8 cellular contexts compared by ENCODE assay signal in the genomic region with DNA sequence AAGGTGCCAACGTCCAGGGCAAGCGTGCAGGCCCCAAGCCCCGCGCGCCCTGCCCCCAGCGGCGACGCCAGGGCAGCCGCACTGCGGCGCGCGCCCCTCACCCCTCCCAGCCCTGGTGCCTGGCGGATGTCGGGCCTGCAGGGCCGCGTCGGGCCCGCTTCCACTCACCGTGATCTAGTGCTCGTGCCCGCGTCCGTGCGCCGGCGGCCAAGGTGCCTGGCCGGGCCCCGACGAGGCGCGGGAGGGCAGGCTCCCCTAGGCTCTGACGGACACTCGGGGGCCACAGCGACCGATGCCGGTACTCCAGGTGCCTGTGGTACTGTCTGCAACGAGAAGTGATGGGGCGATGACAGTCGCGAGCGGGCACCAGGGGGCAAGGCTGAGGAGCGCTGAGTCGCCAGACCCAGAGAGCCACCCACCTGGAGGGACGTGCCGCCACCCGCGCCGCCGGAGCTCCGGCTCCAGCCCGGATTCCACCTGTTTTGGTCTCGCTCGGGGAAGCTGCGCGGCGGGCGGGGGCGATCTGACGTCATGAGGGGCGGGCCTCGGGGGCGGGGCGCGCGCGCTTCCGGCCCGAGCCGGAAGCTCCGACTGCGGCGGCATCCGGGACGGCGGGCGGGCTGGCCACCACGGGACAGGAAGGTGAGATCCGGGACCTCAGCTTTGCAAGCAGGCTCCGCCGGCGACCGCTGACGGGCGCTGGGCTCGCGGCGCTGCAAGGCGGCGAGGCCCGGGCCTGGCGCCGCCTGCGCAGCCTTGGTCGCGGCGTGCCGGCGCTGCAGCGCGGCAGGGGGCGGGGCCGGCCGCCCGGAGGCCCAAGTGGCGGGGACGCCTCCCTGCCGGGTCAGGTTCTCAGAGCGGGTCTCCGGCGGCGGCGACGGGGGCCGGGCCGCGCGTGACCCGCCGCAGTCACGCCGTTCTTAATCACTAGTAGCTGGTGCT. TPM values are rescaled to one million over a fixed set of nuclear protein-coding genes. Genes with fewer than 3 reads are reported as not detected.
DNase-seq lines count a peak whose midpoint lies in the region; ATAC-seq and TF ChIP-seq lines count a peak whose summit lies in the region.

A gene with protein sequence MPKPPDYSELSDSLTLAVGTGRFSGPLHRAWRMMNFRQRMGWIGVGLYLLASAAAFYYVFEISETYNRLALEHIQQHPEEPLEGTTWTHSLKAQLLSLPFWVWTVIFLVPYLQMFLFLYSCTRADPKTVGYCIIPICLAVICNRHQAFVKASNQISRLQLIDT (plus strand): TSS at position 927 of the 942 bp plus-strand sequence. CDS start 89 bp downstream, outside the sequence.
A gene with protein sequence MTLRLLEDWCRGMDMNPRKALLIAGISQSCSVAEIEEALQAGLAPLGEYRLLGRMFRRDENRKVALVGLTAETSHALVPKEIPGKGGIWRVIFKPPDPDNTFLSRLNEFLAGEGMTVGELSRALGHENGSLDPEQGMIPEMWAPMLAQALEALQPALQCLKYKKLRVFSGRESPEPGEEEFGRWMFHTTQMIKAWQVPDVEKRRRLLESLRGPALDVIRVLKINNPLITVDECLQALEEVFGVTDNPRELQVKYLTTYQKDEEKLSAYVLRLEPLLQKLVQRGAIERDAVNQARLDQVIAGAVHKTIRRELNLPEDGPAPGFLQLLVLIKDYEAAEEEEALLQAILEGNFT (minus strand): TSS at position 507 of the 942 bp plus-strand sequence. CDS start 655 bp downstream, outside the sequence.

- intact Hi-C loops in activated CD4-positive, alpha-beta T cell treated with anti-CD3 and anti-CD28 coated beads for 36 hours (cut with DNase I, micrococcal nuclease): loop anchor here (1.0 to 10.0 kb wide), 10 partner anchors 23 to 1078 kb away; a partner anchor contains a TSS
- intact Hi-C loops in left lung (cut with DNase I): no loop called here

- POLR2A ChIA-PET in activated CD4-positive, alpha-beta T cell treated with anti-CD3 and anti-CD28 coated beads for 36 hours (lab: Charles Lee): interaction anchor here (0.9 to 1.9 kb wide), 5 partner anchors 11 to 71 kb away, joined by 3 to 18 read pairs (median 4); a partner anchor contains a TSS

- DNase-seq in AG10803 (ENCODE audit: low read depth) (peak; percentile 84), NCI-H446 treated with DMSO at 0.1 percent for 48 hours (lab: John Stamatoyannopoulos, UW) (peak; percentile 66), left lung (peak; percentile 91 to 96)
- peak; percentile 95 for DNase-seq in activated CD4-positive, alpha-beta T cell treated with anti-CD3 and anti-CD28 coated beads for 36 hours
- DNase-seq in stimulated activated CD4-positive, alpha-beta T cell treated with anti-CD3 and anti-CD28 coated beads, Interleukin-2, amount 100 ng/mL, for 48 hours: peak; percentile 82 to 86

- H3K9me3 ChIP-seq in left lung: no peaks in the 10 kb centered on the region

- peaks cover 40% of the 10 kb centered on the region for H3K4me1 Mint-ChIP-seq in activated CD4-positive, alpha-beta T cell treated with anti-CD3 and anti-CD28 coated beads for 36 hours

- H3K4me3 ChIP-seq in AG10803 (ENCODE audit: low read length) (peak within 1 kb of the TSS; percentile 94), left lung (peak within 1 kb of the TSS; percentile 90 to 94)

- H3K27me3 ChIP-seq in left lung: no peaks in the 10 kb centered on the region

- ATAC-seq in GM18868 (IDR thresholded peaks at IDR 0.05; ENCODE audit: unreplicated experiment) (peak; percentile 83), HG03103 (IDR thresholded peaks at IDR 0.05; ENCODE audit: low read depth, unreplicated experiment) (peak; percentile 81), left lung (peak; percentile 91)
- peak; percentile 90 for ATAC-seq in activated CD4-positive, alpha-beta T cell treated with anti-CD3 and anti-CD28 coated beads for 36 hours

- CTCF ChIA-PET in activated CD4-positive, alpha-beta T cell treated with anti-CD3 and anti-CD28 coated beads for 36 hours (lab: Charles Lee): interaction anchor here (0.6 to 3.5 kb wide), 9 partner anchors 8 to 377 kb away, joined by 3 to 19 read pairs (median 3); a partner anchor contains a TSS

- H3K27me3 Mint-ChIP-seq in activated CD4-positive, alpha-beta T cell treated with anti-CD3 and anti-CD28 coated beads for 36 hours: no peaks in the 10 kb centered on the region

- H3K4me3 Mint-ChIP-seq in activated CD4-positive, alpha-beta T cell treated with anti-CD3 and anti-CD28 coated beads for 36 hours: peak within 1 kb of the TSS; percentile 91

- H3K27ac ChIP-seq in cingulate gyrus (ENCODE audit: low read depth, low read length) (peak within 1 kb of the TSS; percentile 96), left lung (peak within 1 kb of the TSS; percentile 93 to 97)

- H3K36me3 Mint-ChIP-seq in activated CD4-positive, alpha-beta T cell treated with anti-CD3 and anti-CD28 coated beads for 36 hours (ENCODE audit: low read depth): peaks cover 26% of the 10 kb centered on the region

- no peaks in the 10 kb centered on the region for H3K9me3 Mint-ChIP-seq in activated CD4-positive, alpha-beta T cell treated with anti-CD3 and anti-CD28 coated beads for 36 hours (ENCODE audit: low read depth)

- H3K4me1 ChIP-seq in left lung: peaks cover 17 to 41% of the 10 kb centered on the region in 2 donors

- peaks cover 0 to 34% of the 10 kb centered on the region in 2 donors for H3K36me3 ChIP-seq in left lung

- TF ChIP-seq CTCF in AG10803 (conservative IDR thresholded peaks at IDR 0.05; ENCODE audit: low read length): no peak
- peak; percentile 13 to 27 for TF ChIP-seq CTCF in left lung (IDR thresholded peaks at IDR 0.05)

- peak within 1 kb of the TSS; percentile 93 for H3K27ac Mint-ChIP-seq in activated CD4-positive, alpha-beta T cell treated with anti-CD3 and anti-CD28 coated beads for 36 hours

RNA-seq across cellular contexts. Expression of the first gene that starts in this region (rescaled TPM):
- total RNA-seq in activated CD4-positive, alpha-beta T cell treated with anti-CD3 and anti-CD28 coated beads for 36 hours: 10 to 100 TPM in 1 of 2 experiments, 1 to 10 TPM in 1; 9.9 to 10.2 TPM
- 10 to 100 TPM; 29.1 to 42.7 TPM for total RNA-seq in left lung

RNA-seq across cellular contexts. Expression of the second gene that starts in this region (rescaled TPM):
- total RNA-seq in activated CD4-positive, alpha-beta T cell treated with anti-CD3 and anti-CD28 coated beads for 36 hours: 10 to 100 TPM; 11.7 to 15.9 TPM
- 10 to 100 TPM; 20.3 to 28.9 TPM for total RNA-seq in left lung

Comparison
In these comparisons a context has a peak if more than half of its experiments do, and no peak if none do; other contexts are left out.
1. Peak in every context shown above with its lines: DNase-seq, ATAC-seq, H3K4me3 ChIP-seq and H3K27ac ChIP-seq.
2. intact Hi-C loops: an anchor here in activated CD4-positive, alpha-beta T cell treated with anti-CD3 and anti-CD28 coated beads for 36 hours (1.0 to 10.0 kb wide); none called in left lung.